Comparison of ENCODE assay signal across 26 cellular contexts in the genomic region with DNA sequence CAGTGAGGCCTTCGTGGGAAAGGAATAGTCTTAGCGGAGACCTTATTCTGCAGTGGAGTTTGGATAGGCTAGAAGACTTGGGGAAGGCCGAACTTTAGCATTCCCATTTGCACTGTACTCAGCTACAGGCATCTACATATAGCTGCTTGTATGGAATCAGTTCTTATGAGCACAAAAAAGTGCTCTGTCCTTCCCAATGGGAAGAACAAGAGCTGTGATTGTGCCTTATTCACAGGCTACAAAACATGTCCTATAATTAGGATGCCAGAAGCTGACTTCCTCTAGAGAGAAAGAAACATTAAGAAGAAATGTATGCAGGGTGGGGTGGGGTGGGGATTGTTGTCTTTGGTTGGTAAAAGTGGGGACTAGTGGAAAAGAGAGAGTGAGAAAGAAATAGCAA.
DNase-seq lines count a peak whose midpoint lies in the region; ATAC-seq and TF ChIP-seq lines count a peak whose summit lies in the region.
"Had no signal": no experiment of that assay in that cellular context is flagged by ENCODE, and none has a peak within 500 bp of the region (broad histone marks: within the 10 kb centered on the region; RNA-seq: fewer than 3 reads in every experiment).

No MANE protein-coding gene starts in this region.

- DNase-seq in LoVo (ENCODE audit: low spot score) (peak; percentile 15), dorsolateral prefrontal cortex (no peak), medulla oblongata (ENCODE audit: extremely low spot score) (peak; percentile 69), superior temporal gyrus (ENCODE audit: extremely low spot score) (peak; percentile 72), MG63 (no peak), NCI-H2107 (lab: John Stamatoyannopoulos, UW) (no peak), COR-L47 (lab: John Stamatoyannopoulos, UW) (no peak)
- DNase-seq: Caco-2; CD4-positive, alpha-beta T cell; DMS79; EL; GDM1; MV-4-11; NCI-H1105; NCI-H1436 treated with DMSO at 0.1 percent for 48 hours; NCI-H187 treated with DMSO at 0.1 percent for 48 hours; NCI-H524; NCI-H82; NK-92 treated with Interleukin-12 subunit alpha and Interleukin-12 subunit beta, amount 100 ng/mL, for 24 hours; PC-9; Right ventricle myocardium superior; RPMI8226 had no signal

- no peak for ATAC-seq in GM19328 (IDR thresholded peaks at IDR 0.05; ENCODE audit: unreplicated experiment)
- ATAC-seq: GM12878 had no signal

- peak overlapping the region in 55 of 59 donors; percentile 1 to 88 (median 71) for H3K27ac ChIP-seq in dorsolateral prefrontal cortex
- H3K27ac ChIP-seq: BLaER1, PC-9, SJSA1 had no signal

- H3K4me3 ChIP-seq in dorsolateral prefrontal cortex: peak overlapping the region in 1 of 59 donors; percentile 6
- no peak overlapping the region for H3K4me3 ChIP-seq in MG63
- H3K4me3 ChIP-seq: BLaER1, GM12878, PC-9, SJSA1 had no signal

- no peaks in the 10 kb centered on the region for H3K9me3 ChIP-seq in MG63
- H3K9me3 ChIP-seq: BLaER1, Caco-2, SJSA1 had no signal

- intact Hi-C loops in dorsolateral prefrontal cortex (cut with DNase I): no loop called here

- no peaks in the 10 kb centered on the region for H3K36me3 ChIP-seq in MG63
- H3K36me3 ChIP-seq: BLaER1, SJSA1 had no signal

- no peak for TF ChIP-seq CTCF in dorsolateral prefrontal cortex (IDR thresholded peaks at IDR 0.05 in 54 of 56, conservative IDR thresholded peaks at IDR 0.05 in 2 of 56; ENCODE audit: low read depth in 1 of 56, partially characterized antibody in 56 of 56)

- H3K27me3 ChIP-seq in dorsolateral prefrontal cortex: no peaks in the 10 kb centered on the region
- no peaks in the 10 kb centered on the region for H3K27me3 ChIP-seq in MG63
- H3K27me3 ChIP-seq: BLaER1, SJSA1 had no signal

Comparison
In these comparisons a context has a peak if more than half of its experiments do, and no peak if none do; other contexts are left out.
1. DNase-seq: peak in LoVo (single experiment), medulla oblongata (single experiment) and superior temporal gyrus (single experiment); none in dorsolateral prefrontal cortex (0 of 10), MG63 (single experiment), NCI-H2107 (single experiment) and COR-L47 (single experiment).